In genomic region chr6:32167154-32167760, GRCh38 we compare ENCODE assay signal across 17 cellular contexts. TPM values are rescaled to one million over a fixed set of nuclear protein-coding genes. Genes with fewer than 3 reads are reported as not detected.
DNase-seq lines count a peak whose midpoint lies in the region; ATAC-seq and TF ChIP-seq lines count a peak whose summit lies in the region.
"Had no signal": no experiment of that assay in that cellular context is flagged by ENCODE, and none has a peak within 500 bp of the region (broad histone marks: within the 10 kb centered on the region; RNA-seq: fewer than 3 reads in every experiment).

No MANE protein-coding gene starts in this region.

- H3K4me1 ChIP-seq in mucosa of stomach (ENCODE audit: control insufficient read depth, insufficient read depth, low read length) = peaks cover 35% of the 10 kb centered on the region
- H3K4me1 ChIP-seq in body of pancreas = no peaks in the 10 kb centered on the region
- H3K4me1 ChIP-seq: transverse colon had no signal

- no peaks in the 10 kb centered on the region for H3K36me3 ChIP-seq in mucosa of stomach (ENCODE audit: control insufficient read depth, insufficient read depth, low read length)
- peaks cover 0 to 1% of the 10 kb centered on the region in 2 donors for H3K36me3 ChIP-seq in body of pancreas (replicated peaks in 1 of 2; ENCODE audit: insufficient read depth in 1 of 2, low read depth in 2 of 2)

- DNase-seq in ELF-1 (ENCODE audit: low read depth, low spot score) = peak; percentile 84
- peak; percentile 90 for DNase-seq in chondrocyte (ENCODE audit: low spot score)
- DNase-seq in T-helper 2 cell treated with Interferon-gamma antibody and Interleukin-4, amounts not matched to agents 5 μg/mL and 100 μg/mL, for 36 hours (ENCODE audit: low spot score) = no peak
- no peak for DNase-seq in body of pancreas
- DNase-seq: anterior cingulate cortex; DMS79; NCI-H1092 treated with DMSO at 0.1 percent for 48 hours; NK-92 treated with Interleukin-12 subunit alpha and Interleukin-12 subunit beta, amount 100 ng/mL, for 24 hours; SIG-M5; T1000; transverse colon had no signal

- H3K27ac ChIP-seq in 22Rv1 = peak overlapping the region; percentile 35
- H3K27ac ChIP-seq in body of pancreas = no peak overlapping the region
- H3K27ac ChIP-seq: transverse colon had no signal

- WGBS in body of pancreas, 2 donors = 92% methylated on average over 10 to 31 of the region's 32 CpGs

- no peaks in the 10 kb centered on the region for H3K27me3 Mint-ChIP-seq in chondrocyte (ENCODE audit: low read depth)
- no peaks in the 10 kb centered on the region for H3K27me3 Mint-ChIP-seq in T-helper 2 cell treated with Interferon-gamma antibody and Interleukin-4, amounts not matched to agents 5 μg/mL and 100 μg/mL, for 36 hours (ENCODE audit: low read depth)
- H3K27me3 Mint-ChIP-seq: dendritic cell treated with granulocyte-macrophage colony-stimulating factor and Interleukin-4, amounts not matched to agents 40 ng/mL and 50 ng/mL, for 4 days; IgD-negative memory B cell had no signal

- peak overlapping the region; percentile 24 for H3K9ac ChIP-seq in mucosa of stomach (ENCODE audit: low read length)

- H3K4me3 ChIP-seq in mucosa of stomach (ENCODE audit: low read length) (no peak overlapping the region), body of pancreas (no peak overlapping the region)
- H3K4me3 ChIP-seq: transverse colon had no signal

- no peaks in the 10 kb centered on the region for H3K27me3 ChIP-seq in mucosa of stomach (ENCODE audit: control insufficient read depth, insufficient read depth, low read length)
- H3K27me3 ChIP-seq in body of pancreas = no peaks in the 10 kb centered on the region
- H3K27me3 ChIP-seq: transverse colon had no signal

- peaks cover 4% of the 10 kb centered on the region for H3K4me1 Mint-ChIP-seq in chondrocyte (ENCODE audit: low read depth)
- H3K4me1 Mint-ChIP-seq in T-helper 2 cell treated with Interferon-gamma antibody and Interleukin-4, amounts not matched to agents 5 μg/mL and 100 μg/mL, for 36 hours (ENCODE audit: low read depth) = peaks cover 2% of the 10 kb centered on the region

- H3K27ac Mint-ChIP-seq in chondrocyte (ENCODE audit: unreplicated experiment) = peak overlapping the region; percentile 15
- no peak overlapping the region for H3K27ac Mint-ChIP-seq in T-helper 2 cell treated with Interferon-gamma antibody and Interleukin-4, amounts not matched to agents 5 μg/mL and 100 μg/mL, for 36 hours
- H3K27ac Mint-ChIP-seq: dendritic cell treated with granulocyte-macrophage colony-stimulating factor and Interleukin-4, amounts not matched to agents 40 ng/mL and 50 ng/mL, for 4 days; IgD-negative memory B cell had no signal

- H3K9me3 Mint-ChIP-seq in chondrocyte (ENCODE audit: low read depth) = no peaks in the 10 kb centered on the region
- no peaks in the 10 kb centered on the region for H3K9me3 Mint-ChIP-seq in T-helper 2 cell treated with Interferon-gamma antibody and Interleukin-4, amounts not matched to agents 5 μg/mL and 100 μg/mL, for 36 hours
- H3K9me3 Mint-ChIP-seq: dendritic cell treated with granulocyte-macrophage colony-stimulating factor and Interleukin-4, amounts not matched to agents 40 ng/mL and 50 ng/mL, for 4 days; IgD-negative memory B cell had no signal

- H3K4me3 Mint-ChIP-seq in chondrocyte (ENCODE audit: unreplicated experiment) = no peak overlapping the region
- no peak overlapping the region for H3K4me3 Mint-ChIP-seq in T-helper 2 cell treated with Interferon-gamma antibody and Interleukin-4, amounts not matched to agents 5 μg/mL and 100 μg/mL, for 36 hours
- H3K4me3 Mint-ChIP-seq: dendritic cell treated with granulocyte-macrophage colony-stimulating factor and Interleukin-4, amounts not matched to agents 40 ng/mL and 50 ng/mL, for 4 days; IgD-negative memory B cell had no signal

- H3K9me3 ChIP-seq in mucosa of stomach (ENCODE audit: control insufficient read depth, low read length) (no peaks in the 10 kb centered on the region), body of pancreas (no peaks in the 10 kb centered on the region)
- H3K9me3 ChIP-seq: transverse colon had no signal

- TF ChIP-seq POLR2A in body of pancreas (IDR thresholded peaks at IDR 0.05) = no peak

- TF ChIP-seq CTCF in 22Rv1 (IDR thresholded peaks at IDR 0.05) (no peak), chondrocyte (IDR thresholded peaks at IDR 0.05) (no peak), body of pancreas (IDR thresholded peaks at IDR 0.05) (no peak)

- peaks cover 32% of the 10 kb centered on the region for H3K36me3 Mint-ChIP-seq in chondrocyte (ENCODE audit: low read depth)
- peaks cover 26% of the 10 kb centered on the region for H3K36me3 Mint-ChIP-seq in T-helper 2 cell treated with Interferon-gamma antibody and Interleukin-4, amounts not matched to agents 5 μg/mL and 100 μg/mL, for 36 hours (ENCODE audit: low read depth)

- ATAC-seq in body of pancreas (no peak), GM21529 (IDR thresholded peaks at IDR 0.05; ENCODE audit: unreplicated experiment) (no peak), HG03442 (IDR thresholded peaks at IDR 0.05; ENCODE audit: unreplicated experiment) (no peak)

- intact Hi-C loops in body of pancreas (cut with DNase I) = no loop called here

RNA-seq across cellular contexts. Expression of gene EGFL8, which starts 2.9 kb away (rescaled TPM):
- 14.3 to 16.3 TPM (median 15.4 TPM) in 3 replicates for total RNA-seq in chondrocyte
- 1 to 10 TPM; 5.7 to 6.9 TPM for total RNA-seq in body of pancreas

RNA-seq across cellular contexts. Expression of gene AGPAT1, which starts 8.6 kb away (rescaled TPM):
- 66.7 to 77.2 TPM (median 67.0 TPM) in 3 replicates for total RNA-seq in chondrocyte
- 10 to 100 TPM; 13.2 to 16.1 TPM for total RNA-seq in body of pancreas

RNA-seq across cellular contexts. Expression of gene RNF5, which starts 10.9 kb away (rescaled TPM):
- total RNA-seq in chondrocyte (45.2 to 48.0 TPM (median 45.2 TPM) in 3 replicates), body of pancreas (10 to 100 TPM; 34.0 to 62.0 TPM)

RNA-seq across cellular contexts. Expression of gene PPT2, which starts 13.3 kb away (rescaled TPM):
- total RNA-seq in chondrocyte (35.6 to 37.9 TPM (median 35.8 TPM) in 3 replicates), body of pancreas (1 to 10 TPM; 3.6 to 9.9 TPM)

RNA-seq across cellular contexts. Expression of gene PRRT1, which starts 15.5 kb away (rescaled TPM):
- total RNA-seq in chondrocyte (0.73 to 1.6 TPM (median 1.3 TPM) in 3 replicates), body of pancreas (not detected)

Comparison
In these comparisons a context has a peak if more than half of its experiments do, and no peak if none do; other contexts are left out.
1. DNase-seq: peak in ELF-1 (single experiment) and chondrocyte (single experiment); none in T-helper 2 cell treated with Interferon-gamma antibody and Interleukin-4, amounts not matched to agents 5 μg/mL and 100 μg/mL, for 36 hours (single experiment) and body of pancreas (0 of 4).